In the genomic region with DNA sequence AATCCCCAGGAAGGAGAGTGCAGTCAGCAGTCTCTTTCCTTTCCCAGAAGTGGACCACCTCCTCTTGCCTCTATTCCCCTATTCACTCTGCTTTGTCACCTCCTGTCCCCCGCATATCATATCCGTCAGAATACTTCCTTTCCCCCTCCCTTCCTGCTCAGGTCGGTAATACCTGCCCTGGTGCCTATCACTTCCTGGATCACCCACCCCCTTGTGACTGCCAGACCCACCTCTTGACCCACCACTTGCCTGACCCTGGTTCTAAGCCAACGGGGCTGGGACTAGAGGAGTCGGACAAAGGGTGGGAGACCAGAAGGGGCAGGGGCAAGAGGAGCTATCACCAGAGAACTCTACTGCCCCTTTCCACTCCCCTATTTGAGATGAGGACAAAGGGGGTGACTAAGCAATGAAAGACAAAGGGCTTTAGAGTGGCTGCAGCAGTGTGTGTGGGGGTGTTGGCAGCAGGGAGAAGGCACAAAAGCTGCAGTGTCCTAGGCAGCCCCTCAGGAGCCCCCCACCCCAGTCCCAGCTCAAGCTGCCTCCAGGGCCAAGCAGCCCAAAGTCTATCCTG, we compare ENCODE assay signal across 1 cellular context.
TF ChIP-seq lines count a peak whose summit lies in the region.

No MANE protein-coding gene starts in this region.

TF ChIP-seq in K562, 482 proteins besides CTCF, POLR2A, EP300 and RAD21 (continued from another document and continues in another):
- TF ChIP-seq, protein P1, sequence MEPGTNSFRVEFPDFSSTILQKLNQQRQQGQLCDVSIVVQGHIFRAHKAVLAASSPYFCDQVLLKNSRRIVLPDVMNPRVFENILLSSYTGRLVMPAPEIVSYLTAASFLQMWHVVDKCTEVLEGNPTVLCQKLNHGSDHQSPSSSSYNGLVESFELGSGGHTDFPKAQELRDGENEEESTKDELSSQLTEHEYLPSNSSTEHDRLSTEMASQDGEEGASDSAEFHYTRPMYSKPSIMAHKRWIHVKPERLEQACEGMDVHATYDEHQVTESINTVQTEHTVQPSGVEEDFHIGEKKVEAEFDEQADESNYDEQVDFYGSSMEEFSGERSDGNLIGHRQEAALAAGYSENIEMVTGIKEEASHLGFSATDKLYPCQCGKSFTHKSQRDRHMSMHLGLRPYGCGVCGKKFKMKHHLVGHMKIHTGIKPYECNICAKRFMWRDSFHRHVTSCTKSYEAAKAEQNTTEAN (CRISPR knock-in tag; IDR thresholded peaks at IDR 0.05), result no peak
- TF ChIP-seq ZNF239 (CRISPR knock-in tag; IDR thresholded peaks at IDR 0.05), result 0 out of 2 replicates have a peak, but pooled peaks have one; percentile 0
- no peak for TF ChIP-seq ELF1 (tag; IDR thresholded peaks at IDR 0.05)
- peak; percentile 41; the same call in 1 of the 2 replicates for TF ChIP-seq ZNF316 (IDR thresholded peaks at IDR 0.05)
- TF ChIP-seq, protein P2, sequence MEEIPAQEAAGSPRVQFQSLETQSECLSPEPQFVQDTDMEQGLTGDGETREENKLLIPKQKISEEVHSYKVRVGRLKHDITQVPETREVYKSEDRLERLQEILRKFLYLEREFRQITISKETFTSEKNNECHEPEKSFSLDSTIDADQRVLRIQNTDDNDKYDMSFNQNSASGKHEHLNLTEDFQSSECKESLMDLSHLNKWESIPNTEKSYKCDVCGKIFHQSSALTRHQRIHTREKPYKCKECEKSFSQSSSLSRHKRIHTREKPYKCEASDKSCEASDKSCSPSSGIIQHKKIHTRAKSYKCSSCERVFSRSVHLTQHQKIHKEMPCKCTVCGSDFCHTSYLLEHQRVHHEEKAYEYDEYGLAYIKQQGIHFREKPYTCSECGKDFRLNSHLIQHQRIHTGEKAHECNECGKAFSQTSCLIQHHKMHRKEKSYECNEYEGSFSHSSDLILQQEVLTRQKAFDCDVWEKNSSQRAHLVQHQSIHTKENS (CRISPR knock-in tag; IDR thresholded peaks at IDR 0.05), result no peak
- no peak for TF ChIP-seq ZNF140 (CRISPR knock-in tag; IDR thresholded peaks at IDR 0.05)
- TF ChIP-seq TEAD2 (tag; IDR thresholded peaks at IDR 0.05), result no peak
- no peak for TF ChIP-seq ZFP1 (CRISPR knock-in tag; IDR thresholded peaks at IDR 0.05)
- TF ChIP-seq JUNB (CRISPR knock-in tag; conservative IDR thresholded peaks at IDR 0.05), result no peak
- TF ChIP-seq FOSL1 (tag; conservative IDR thresholded peaks at IDR 0.05), result 0 out of 2 replicates have a peak, but pooled peaks have one; percentile 15
- peak; percentile 45 for TF ChIP-seq ARID1B (IDR thresholded peaks at IDR 0.05)
- TF ChIP-seq MXI1 (IDR thresholded peaks at IDR 0.05; ENCODE audit: low read depth, low read length), result no peak
- TF ChIP-seq KAT2B (IDR thresholded peaks at IDR 0.05; ENCODE audit: low read depth, low read length), result no peak
- TF ChIP-seq STAG1 (CRISPR knock-in tag; IDR thresholded peaks at IDR 0.05; ENCODE audit: borderline replicate concordance), result no peak
- TF ChIP-seq TAF7 (tag; IDR thresholded peaks at IDR 0.05), result peak; percentile 7; the same call in 1 of the 2 replicates
- TF ChIP-seq ZNF274 (IDR thresholded peaks at IDR 0.05; ENCODE audit: borderline replicate concordance, low read depth, low read length), result no peak
- no peak for TF ChIP-seq CC2D1A (IDR thresholded peaks at IDR 0.05)
- TF ChIP-seq SOX6 (IDR thresholded peaks at IDR 0.05), result peak; percentile 72
- peak; percentile 58 for TF ChIP-seq C11orf30 (IDR thresholded peaks at IDR 0.05; ENCODE audit: low read depth)
- no peak for TF ChIP-seq KHSRP (IDR thresholded peaks at IDR 0.05)
- TF ChIP-seq ZNF143 (CRISPR knock-in tag; IDR thresholded peaks at IDR 0.05), result no peak
- TF ChIP-seq MAZ (CRISPR knock-in tag; conservative IDR thresholded peaks at IDR 0.05 in 1 of 2, IDR thresholded peaks at IDR 0.05 in 1 of 2), result 0 out of 4 replicates have a peak, but pooled peaks of 1 of the 2 experiments have one; percentile 0
- TF ChIP-seq, protein P3, sequence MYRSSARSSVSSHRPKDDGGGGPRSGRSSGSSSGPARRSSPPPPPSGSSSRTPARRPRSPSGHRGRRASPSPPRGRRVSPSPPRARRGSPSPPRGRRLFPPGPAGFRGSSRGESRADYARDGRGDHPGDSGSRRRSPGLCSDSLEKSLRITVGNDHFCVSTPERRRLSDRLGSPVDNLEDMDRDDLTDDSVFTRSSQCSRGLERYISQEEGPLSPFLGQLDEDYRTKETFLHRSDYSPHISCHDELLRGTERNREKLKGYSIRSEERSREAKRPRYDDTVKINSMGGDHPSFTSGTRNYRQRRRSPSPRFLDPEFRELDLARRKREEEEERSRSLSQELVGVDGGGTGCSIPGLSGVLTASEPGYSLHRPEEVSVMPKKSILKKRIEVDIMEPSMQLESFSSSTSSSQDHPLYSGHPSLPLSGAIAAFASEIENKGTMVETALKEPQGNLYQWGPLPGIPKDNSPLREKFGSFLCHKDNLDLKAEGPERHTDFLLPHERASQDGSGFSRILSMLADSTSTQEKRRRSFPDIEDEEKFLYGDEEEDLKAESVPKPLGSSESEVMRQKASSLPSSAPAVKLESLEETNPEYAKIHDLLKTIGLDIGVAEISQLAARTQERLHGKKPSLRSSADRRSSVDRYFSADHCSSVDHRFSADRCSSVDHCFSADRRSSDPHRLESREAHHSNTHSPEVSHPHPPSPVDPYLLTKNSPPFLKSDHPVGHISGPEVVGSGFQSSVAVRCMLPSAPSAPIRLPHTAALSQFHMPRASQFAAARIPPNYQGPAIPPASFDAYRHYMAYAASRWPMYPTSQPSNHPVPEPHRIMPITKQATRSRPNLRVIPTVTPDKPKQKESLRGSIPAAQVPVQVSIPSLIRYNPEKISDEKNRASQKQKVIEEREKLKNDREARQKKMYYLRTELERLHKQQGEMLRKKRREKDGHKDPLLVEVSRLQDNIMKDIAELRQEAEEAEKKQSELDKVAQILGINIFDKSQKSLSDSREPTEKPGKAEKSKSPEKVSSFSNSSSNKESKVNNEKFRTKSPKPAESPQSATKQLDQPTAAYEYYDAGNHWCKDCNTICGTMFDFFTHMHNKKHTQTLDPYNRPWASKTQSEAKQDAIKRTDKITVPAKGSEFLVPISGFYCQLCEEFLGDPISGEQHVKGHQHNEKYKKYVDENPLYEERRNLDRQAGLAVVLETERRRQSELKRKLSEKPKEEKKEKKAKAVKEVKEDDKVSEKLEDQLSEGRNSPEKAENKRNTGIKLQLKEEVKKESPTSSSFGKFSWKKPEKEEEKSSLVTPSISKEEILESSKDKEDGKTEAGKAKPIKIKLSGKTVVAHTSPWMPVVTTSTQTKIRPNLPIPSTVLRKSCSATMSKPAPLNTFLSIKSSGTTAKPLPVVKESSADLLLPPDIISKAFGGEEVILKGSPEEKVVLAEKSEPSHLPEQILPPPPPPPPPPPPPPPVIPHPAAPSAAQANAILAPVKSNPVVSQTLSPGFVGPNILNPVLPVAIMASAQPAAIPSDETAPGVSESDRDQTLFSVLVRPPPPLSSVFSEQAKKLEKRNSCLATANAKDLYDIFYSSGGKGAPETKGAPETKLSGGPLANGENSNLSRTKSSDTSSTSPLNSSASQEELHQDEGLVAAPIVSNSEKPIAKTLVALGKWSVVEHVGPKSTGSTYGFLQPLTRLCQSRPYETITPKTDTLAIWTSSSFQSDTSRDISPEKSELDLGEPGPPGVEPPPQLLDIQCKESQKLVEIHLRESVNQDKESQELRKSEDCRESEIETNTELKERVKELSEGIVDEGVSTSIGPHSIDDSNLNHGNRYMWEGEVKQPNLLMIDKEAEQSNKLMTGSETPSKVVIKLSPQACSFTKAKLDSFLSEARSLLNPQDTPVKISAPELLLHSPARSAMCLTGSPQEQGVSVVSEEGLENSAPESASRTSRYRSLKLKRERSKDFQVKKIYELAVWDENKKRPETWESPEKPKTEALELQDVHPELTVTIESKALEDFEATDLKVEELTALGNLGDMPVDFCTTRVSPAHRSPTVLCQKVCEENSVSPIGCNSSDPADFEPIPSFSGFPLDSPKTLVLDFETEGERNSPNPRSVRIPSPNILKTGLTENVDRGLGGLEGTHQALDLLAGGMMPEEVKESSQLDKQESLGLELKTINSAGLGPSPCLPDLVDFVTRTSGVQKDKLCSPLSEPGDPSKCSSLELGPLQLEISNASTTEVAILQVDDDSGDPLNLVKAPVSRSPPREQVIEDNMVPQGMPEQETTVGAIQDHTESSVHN (IDR thresholded peaks at IDR 0.05; ENCODE audit: borderline replicate concordance in 1 of 2, low read depth in 1 of 2), result no peak
- peak; percentile 16 for TF ChIP-seq TAF9B (IDR thresholded peaks at IDR 0.05; ENCODE audit: partially characterized antibody)
- no peak for TF ChIP-seq SRSF7 (optimal IDR thresholded peaks at IDR 0.05; ENCODE audit: low read depth, low read length)
- TF ChIP-seq ETV5 (CRISPR knock-in tag; IDR thresholded peaks at IDR 0.05; ENCODE audit: low read depth), result 0 out of 2 replicates have a peak, but pooled peaks have one; percentile 50
- no peak for TF ChIP-seq STAT5A (IDR thresholded peaks at IDR 0.05; ENCODE audit: borderline replicate concordance, low read length)
- no peak for TF ChIP-seq PRPF4 (IDR thresholded peaks at IDR 0.05; ENCODE audit: insufficient read depth, low read depth, low read length, poor library complexity, severe bottlenecking)
- peak; percentile 75; the same call in 1 of the 2 replicates for TF ChIP-seq ZNF740 (CRISPR knock-in tag; IDR thresholded peaks at IDR 0.05)
- TF ChIP-seq ZNF740 (tag; IDR thresholded peaks at IDR 0.05), result no peak
- 0 out of 4 replicates have a peak, but pooled peaks of 1 of the 2 experiments have one; percentile 7 for TF ChIP-seq ZMIZ1 (IDR thresholded peaks at IDR 0.05; ENCODE audit: low read depth in 2 of 2, low read length in 2 of 2)
- no peak for TF ChIP-seq ZNF217 (CRISPR knock-in tag; IDR thresholded peaks at IDR 0.05)
- TF ChIP-seq HCFC1 (IDR thresholded peaks at IDR 0.05; ENCODE audit: low read depth, low read length), result no peak
- no peak for TF ChIP-seq TCF3 (CRISPR knock-in tag; IDR thresholded peaks at IDR 0.05)
- TF ChIP-seq TAF1 (IDR thresholded peaks at IDR 0.05; ENCODE audit: control insufficient read depth, extremely low read depth, insufficient read depth, low read length, severe bottlenecking), result peak; percentile 8
- TF ChIP-seq ZEB2 (IDR thresholded peaks at IDR 0.05), result peak; percentile 49; the same call in 1 of the 2 replicates
- TF ChIP-seq ELF4 (CRISPR knock-in tag; IDR thresholded peaks at IDR 0.05), result 0 out of 2 replicates have a peak, but pooled peaks have one; percentile 28
- TF ChIP-seq MYC (IDR thresholded peaks at IDR 0.05; ENCODE audit: low read depth, low read length), result 0 out of 2 replicates have a peak, but pooled peaks have one; percentile 17
- no peak for TF ChIP-seq MYC (CRISPR knock-in tag; IDR thresholded peaks at IDR 0.05; ENCODE audit: borderline replicate concordance, low read depth)
- TF ChIP-seq ZNF77 (CRISPR knock-in tag; IDR thresholded peaks at IDR 0.05), result no peak
- TF ChIP-seq CREM (IDR thresholded peaks at IDR 0.05; ENCODE audit: low read depth), result 0 out of 2 replicates have a peak, but pooled peaks have one; percentile 7
- TF ChIP-seq ARHGAP35 (IDR thresholded peaks at IDR 0.05; ENCODE audit: partially characterized antibody), result no peak
- peak; percentile 53; the same call in 1 of the 2 replicates for TF ChIP-seq EGR1 (conservative IDR thresholded peaks at IDR 0.05)
- peak; percentile 25 for TF ChIP-seq RBM39 (optimal IDR thresholded peaks at IDR 0.05; ENCODE audit: low read depth, low read length)
- no peak for TF ChIP-seq POLR3A (IDR thresholded peaks at IDR 0.05; ENCODE audit: borderline replicate concordance, extremely low read depth, insufficient read depth, insufficient read length)
- no peak for TF ChIP-seq SRSF9 (IDR thresholded peaks at IDR 0.05; ENCODE audit: borderline replicate concordance, low read depth, low read length)
- TF ChIP-seq ZNF778 (CRISPR knock-in tag; IDR thresholded peaks at IDR 0.05), result no peak
- no peak for TF ChIP-seq KAT8 (IDR thresholded peaks at IDR 0.05; ENCODE audit: low read depth)
- peak in 1 of 2 experiments; percentile 47; a peak in 1 of 4 replicates for TF ChIP-seq HDAC1 (IDR thresholded peaks at IDR 0.05)
- peak; percentile 62 for TF ChIP-seq ZBTB7A (IDR thresholded peaks at IDR 0.05; ENCODE audit: borderline replicate concordance, control insufficient read depth, low read depth, low read length)
- TF ChIP-seq HMG20A (CRISPR knock-in tag; conservative IDR thresholded peaks at IDR 0.05), result no peak
- TF ChIP-seq ZC3H4 (CRISPR knock-in tag; IDR thresholded peaks at IDR 0.05; ENCODE audit: borderline replicate concordance), result no peak
